19 cellular contexts compared by ENCODE assay signal in genomic region chr10:98422182-98422581, GRCh38.
"Had no signal": no experiment of that assay in that cellular context is flagged by ENCODE, and none has a peak within 500 bp of the region (broad histone marks: within the 10 kb centered on the region; RNA-seq: fewer than 3 reads in every experiment).

No MANE protein-coding gene starts in this region.

- DNase-seq: cortex of kidney; foreskin keratinocyte; heart left ventricle; hippocampal formation; kidney glomerular epithelial cell; mammary epithelial cell; natural killer cell; right cardiac atrium; stimulated activated CD4-positive, alpha-beta T cell treated with anti-CD3 and anti-CD28 coated beads, Interleukin-4, amount 100 ng/mL, for 1 hour; stimulated activated CD8-positive, alpha-beta memory T cell treated with anti-CD3 and anti-CD28 coated beads, Interleukin-4, amount 100 ng/mL, for 48 hours; upper lobe of left lung; uterus had no signal

- H3K36me3 ChIP-seq: uterus had no signal

- H3K27me3 Mint-ChIP-seq: progenitor cell of endocrine pancreas; stimulated activated memory B cell treated with anti-CD40 and anti-IgM and Interleukin-4, amounts not matched to agents 10 μg/mL and 1 μg/mL and 100 μg/mL, for 72 hours; stimulated activated naive CD8-positive, alpha-beta T cell treated with anti-CD3 and anti-CD28 coated beads, Interleukin-15, Interleukin-2, amounts not matched to agents 100 ng/mL and 50 ng/mL, for 24 hours had no signal

- H3K4me3 Mint-ChIP-seq: mesothelial cell of epicardium; natural killer cell; neural crest cell; stimulated activated memory B cell treated with anti-CD40 and anti-IgM and Interleukin-4, amounts not matched to agents 10 μg/mL and 1 μg/mL and 100 μg/mL, for 72 hours; stimulated activated naive CD8-positive, alpha-beta T cell treated with anti-CD3 and anti-CD28 coated beads, Interleukin-15, Interleukin-2, amounts not matched to agents 100 ng/mL and 50 ng/mL, for 24 hours had no signal

- H3K4me1 Mint-ChIP-seq: mesothelial cell of epicardium, natural killer cell, neural crest cell had no signal

- ATAC-seq: foreskin keratinocyte; heart left ventricle; natural killer cell; pancreas; right cardiac atrium; stimulated activated memory B cell treated with anti-CD40 and anti-IgM and Interleukin-4, amounts not matched to agents 10 μg/mL and 1 μg/mL and 100 μg/mL, for 72 hours had no signal

- H3K9me3 Mint-ChIP-seq: mesothelial cell of epicardium; natural killer cell; neural crest cell; stimulated activated memory B cell treated with anti-CD40 and anti-IgM and Interleukin-4, amounts not matched to agents 10 μg/mL and 1 μg/mL and 100 μg/mL, for 72 hours; stimulated activated naive CD8-positive, alpha-beta T cell treated with anti-CD3 and anti-CD28 coated beads, Interleukin-15, Interleukin-2, amounts not matched to agents 100 ng/mL and 50 ng/mL, for 24 hours had no signal

- H3K4me1 ChIP-seq: foreskin keratinocyte, pancreas, tibial artery, upper lobe of left lung, uterus had no signal

- H3K27ac ChIP-seq: foreskin keratinocyte, heart left ventricle, pancreas, tibial artery, upper lobe of left lung, uterus had no signal

- H3K9me3 ChIP-seq: heart left ventricle, pancreas, tibial artery, upper lobe of left lung, uterus had no signal

- H3K27ac Mint-ChIP-seq: mesothelial cell of epicardium; progenitor cell of endocrine pancreas; stimulated activated memory B cell treated with anti-CD40 and anti-IgM and Interleukin-4, amounts not matched to agents 10 μg/mL and 1 μg/mL and 100 μg/mL, for 72 hours; stimulated activated naive CD8-positive, alpha-beta T cell treated with anti-CD3 and anti-CD28 coated beads, Interleukin-15, Interleukin-2, amounts not matched to agents 100 ng/mL and 50 ng/mL, for 24 hours had no signal

- H3K4me3 ChIP-seq: heart left ventricle, pancreas, tibial artery, upper lobe of left lung, uterus had no signal

- H3K27me3 ChIP-seq: foreskin keratinocyte, heart left ventricle, pancreas, tibial artery, upper lobe of left lung, uterus had no signal
